In genomic region chr2:203869610-203870042, GRCh38 we compare ENCODE assay signal across 11 cellular contexts. TPM values are rescaled to one million over a fixed set of nuclear protein-coding genes. Genes with fewer than 3 reads are reported as not detected.
DNase-seq lines count a peak whose midpoint lies in the region; ATAC-seq and TF ChIP-seq lines count a peak whose summit lies in the region.
"Had no signal": no experiment of that assay in that cellular context is flagged by ENCODE, and none has a peak within 500 bp of the region (broad histone marks: within the 10 kb centered on the region; RNA-seq: fewer than 3 reads in every experiment).

No MANE protein-coding gene starts in this region.

- no peaks in the 10 kb centered on the region for H3K27me3 ChIP-seq in WERI-Rb-1 (ENCODE audit: insufficient read depth, low read depth, severe bottlenecking)
- H3K27me3 ChIP-seq: breast epithelium, esophagus squamous epithelium had no signal

- TF ChIP-seq CTCF in WERI-Rb-1 (IDR thresholded peaks at IDR 0.05; ENCODE audit: low read depth, low read length), result no peak

- H3K36me3 Mint-ChIP-seq in activated CD4-positive, alpha-beta T cell treated with anti-CD3 and anti-CD28 coated beads, Interleukin-2, amount 10 ng/mL, durations not matched to agents 7 days and 5 days (ENCODE audit: low read depth), result peaks cover 44% of the 10 kb centered on the region
- H3K36me3 Mint-ChIP-seq in activated naive CD4-positive, alpha-beta T cell treated with anti-CD3 and anti-CD28 coated beads, Interleukin-2, amount 50 U/mL, for 72 hours, result peaks cover 63 to 82% of the 10 kb centered on the region in 2 donors

- peak overlapping the region; percentile 97 for H3K27ac Mint-ChIP-seq in activated CD4-positive, alpha-beta T cell treated with anti-CD3 and anti-CD28 coated beads, Interleukin-2, amount 10 ng/mL, durations not matched to agents 7 days and 5 days
- peak overlapping the region; percentile 98 to 100 for H3K27ac Mint-ChIP-seq in activated naive CD4-positive, alpha-beta T cell treated with anti-CD3 and anti-CD28 coated beads, Interleukin-2, amount 50 U/mL, for 72 hours

- H3K4me3 Mint-ChIP-seq in activated CD4-positive, alpha-beta T cell treated with anti-CD3 and anti-CD28 coated beads, Interleukin-2, amount 10 ng/mL, durations not matched to agents 7 days and 5 days, result peak overlapping the region; percentile 78

- ATAC-seq in activated naive CD4-positive, alpha-beta T cell treated with anti-CD3 and anti-CD28 coated beads, Interleukin-2, amount 50 U/mL, for 72 hours, result peak; percentile 36 to 44
- no peak for ATAC-seq in GM21576 (IDR thresholded peaks at IDR 0.05; ENCODE audit: unreplicated experiment)

- no peak overlapping the region for H3K4me3 ChIP-seq in WERI-Rb-1 (ENCODE audit: low read depth, low read length)
- H3K4me3 ChIP-seq: breast epithelium had no signal

- CTCF ChIA-PET in activated CD4-positive, alpha-beta T cell treated with anti-CD3 and anti-CD28 coated beads, Interleukin-2, amount 10 ng/mL, durations not matched to agents 7 days and 5 days (lab: Charles Lee), result interaction anchor here (0.8 to 6.8 kb wide), 11 partner anchors 9 to 129 kb away, joined by 3 to 33 read pairs (median 4); no protein-coding TSS in a partner anchor

- H3K9me3 Mint-ChIP-seq in activated CD4-positive, alpha-beta T cell treated with anti-CD3 and anti-CD28 coated beads, Interleukin-2, amount 10 ng/mL, durations not matched to agents 7 days and 5 days, result peaks cover 19% of the 10 kb centered on the region
- peaks cover 3 to 12% of the 10 kb centered on the region in 2 donors for H3K9me3 Mint-ChIP-seq in activated naive CD4-positive, alpha-beta T cell treated with anti-CD3 and anti-CD28 coated beads, Interleukin-2, amount 50 U/mL, for 72 hours

- H3K9me3 ChIP-seq in WERI-Rb-1 (ENCODE audit: severe bottlenecking), result no peaks in the 10 kb centered on the region
- H3K9me3 ChIP-seq: breast epithelium, esophagus squamous epithelium had no signal

- H3K36me3 ChIP-seq in WERI-Rb-1, result no peaks in the 10 kb centered on the region
- H3K36me3 ChIP-seq: breast epithelium, esophagus squamous epithelium had no signal

- POLR2A ChIA-PET in activated CD4-positive, alpha-beta T cell treated with anti-CD3 and anti-CD28 coated beads, Interleukin-2, amount 10 ng/mL, durations not matched to agents 7 days and 5 days (lab: Charles Lee), result interaction anchor here (1.1 to 1.5 kb wide), 2 partner anchors 17 to 160 kb away, joined by 3 to 5 read pairs; no protein-coding TSS in a partner anchor

- DNase-seq in NCI-H748 (lab: John Stamatoyannopoulos, UW; ENCODE audit: unreplicated experiment), result peak; percentile 65
- DNase-seq in NCI-H748 treated with DMSO at 0.1 percent for 48 hours (lab: John Stamatoyannopoulos, UW), result no peak
- peak; percentile 70 for DNase-seq in activated CD4-positive, alpha-beta T cell treated with anti-CD3 and anti-CD28 coated beads, Interleukin-2, amount 10 ng/mL, durations not matched to agents 7 days and 5 days
- peak; percentile 54 to 70 for DNase-seq in activated naive CD4-positive, alpha-beta T cell treated with anti-CD3 and anti-CD28 coated beads, Interleukin-2, amount 50 U/mL, for 72 hours (ENCODE audit: low spot score in 2 of 2)
- DNase-seq in stimulated activated naive CD4-positive, alpha-beta T cell treated with Interleukin-2 at 50 U/mL for 16 hours (lab: John Stamatoyannopoulos, UW), result peak; percentile 45
- DNase-seq in WERI-Rb-1, result no peak
- DNase-seq in 8988T, result no peak
- DNase-seq: esophagus squamous epithelium had no signal

- peaks cover 87% of the 10 kb centered on the region for H3K4me1 Mint-ChIP-seq in activated CD4-positive, alpha-beta T cell treated with anti-CD3 and anti-CD28 coated beads, Interleukin-2, amount 10 ng/mL, durations not matched to agents 7 days and 5 days

- H3K27me3 Mint-ChIP-seq in activated CD4-positive, alpha-beta T cell treated with anti-CD3 and anti-CD28 coated beads, Interleukin-2, amount 10 ng/mL, durations not matched to agents 7 days and 5 days, result no peaks in the 10 kb centered on the region

- no peak overlapping the region for H3K27ac ChIP-seq in WERI-Rb-1
- H3K27ac ChIP-seq: breast epithelium had no signal

RNA-seq across cellular contexts. Expression of gene CTLA4, which starts 2.1 kb away (rescaled TPM):
- 10 to 100 TPM; 20.1 to 22.7 TPM for total RNA-seq in activated CD4-positive, alpha-beta T cell treated with anti-CD3 and anti-CD28 coated beads, Interleukin-2, amount 10 ng/mL, durations not matched to agents 7 days and 5 days
- total RNA-seq in activated naive CD4-positive, alpha-beta T cell treated with anti-CD3 and anti-CD28 coated beads, Interleukin-2, amount 50 U/mL, for 72 hours, result 10 to 100 TPM; 55.0 to 61.7 TPM
- total RNA-seq: G401 had no signal

Comparison
In these comparisons a context has a peak if more than half of its experiments do, and no peak if none do; other contexts are left out.
1. DNase-seq: peak in NCI-H748 (single experiment), activated CD4-positive, alpha-beta T cell treated with anti-CD3 and anti-CD28 coated beads, Interleukin-2, amount 10 ng/mL, durations not matched to agents 7 days and 5 days (single experiment), activated naive CD4-positive, alpha-beta T cell treated with anti-CD3 and anti-CD28 coated beads, Interleukin-2, amount 50 U/mL, for 72 hours (2 of 2) and stimulated activated naive CD4-positive, alpha-beta T cell treated with Interleukin-2 at 50 U/mL for 16 hours (single experiment); none in NCI-H748 treated with DMSO at 0.1 percent for 48 hours (single experiment), WERI-Rb-1 (single experiment) and 8988T (single experiment).